32 cellular contexts compared by ENCODE assay signal in the genomic region with DNA sequence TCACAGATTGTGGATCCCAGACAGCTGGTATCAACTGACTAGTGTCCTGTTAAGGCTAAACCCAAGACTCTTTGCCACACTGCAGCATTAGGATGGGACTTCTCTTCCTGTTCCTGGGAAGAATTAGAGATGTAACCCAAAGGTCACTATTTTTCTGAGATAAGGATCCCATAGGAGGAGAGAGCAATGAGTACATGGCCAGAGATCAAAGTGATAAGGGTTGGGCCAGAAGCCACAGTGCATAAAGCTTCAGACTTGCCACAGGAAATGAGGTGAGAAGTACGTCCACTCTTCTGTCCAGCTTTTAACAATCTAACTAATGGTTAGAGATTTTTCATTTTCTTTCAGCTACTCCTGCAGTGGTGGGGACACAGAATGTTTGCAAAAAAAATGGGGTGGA. TPM values are rescaled to one million over a fixed set of nuclear protein-coding genes. Genes with fewer than 3 reads are reported as not detected.
DNase-seq lines count a peak whose midpoint lies in the region; ATAC-seq, FAIRE-seq and TF ChIP-seq lines count a peak whose summit lies in the region.
"Had no signal": no experiment of that assay in that cellular context is flagged by ENCODE, and none has a peak within 500 bp of the region (broad histone marks: within the 10 kb centered on the region; RNA-seq: fewer than 3 reads in every experiment).

A gene (plus strand): TSS at position 270 of the 400 bp plus-strand sequence. CDS start 267 bp downstream, outside the sequence.

- no peak within 1 kb of the TSS for H3K4me3 ChIP-seq in Caco-2 (ENCODE audit: low read depth, low read length)
- peak within 1 kb of the TSS in 2 of 4 donors; percentile 37 to 41 for H3K4me3 ChIP-seq in Peyer's patch
- no peak within 1 kb of the TSS for H3K4me3 ChIP-seq in mucosa of descending colon
- H3K4me3 ChIP-seq: A549; BLaER1 treated with 17β-estradiol and CSF1 and Interleukin-3, amounts not matched to agents 10 nM and 100 nM; K562; SK-N-MC had no signal

- peaks cover 25% of the 10 kb centered on the region for H3K4me1 Mint-ChIP-seq in Caco-2 (ENCODE audit: low read depth, unreplicated experiment)
- H3K4me1 Mint-ChIP-seq: CD4-positive, alpha-beta memory T cell had no signal

- TF ChIP-seq POLR2A in Peyer's patch (IDR thresholded peaks at IDR 0.05) (peak in 1 of 2 donors; percentile 34), H54 (IDR thresholded peaks at IDR 0.05; ENCODE audit: low read depth, low read length) (no peak)

- no peaks in the 10 kb centered on the region for H3K27me3 Mint-ChIP-seq in Caco-2 (ENCODE audit: insufficient read depth, unreplicated experiment)
- H3K27me3 Mint-ChIP-seq: CD4-positive, alpha-beta memory T cell had no signal

- DNase-seq in Caco-2 (peak; percentile 15 to 47), LoVo (ENCODE audit: low spot score) (peak; percentile 55), Peyer's patch (peak in 1 of 3 donors; percentile 57), mucosa of descending colon (peak in 1 of 3 donors; percentile 14), H54 (ENCODE audit: insufficient read length, low spot score) (no peak), RKO (ENCODE audit: low spot score) (no peak)
- DNase-seq: AML-193; CD4-positive, alpha-beta memory T cell; DMS 273 treated with DMSO at 0.1 percent for 48 hours; GOT3; NCI-H1048; NCI-H1417; NCI-H1694 treated with DMSO at 0.1 percent for 48 hours; NCI-H2081 treated with DMSO at 0.1 percent for 48 hours; NCI-H2171; NCI-H345; NCI-H524; NCI-H748 treated with DMSO at 0.1 percent for 48 hours; NK-92 treated with Interleukin-12 subunit alpha and Interleukin-12 subunit beta, amount 100 ng/mL, for 24 hours; SIG-M5; T-helper 9 cell had no signal

- H3K9me3 Mint-ChIP-seq in Caco-2 (ENCODE audit: unreplicated experiment) = no peaks in the 10 kb centered on the region
- H3K9me3 Mint-ChIP-seq: T-helper 1 cell treated with Interleukin-12 subunit alpha and Interleukin-12 subunit beta and Interleukin-4 antibody, amounts not matched to agents 30 μg/mL and 1 μg/mL, for 36 hours had no signal

- H3K27ac Mint-ChIP-seq in Caco-2 (ENCODE audit: unreplicated experiment) = peak within 1 kb of the TSS; percentile 77
- H3K27ac Mint-ChIP-seq: CD4-positive, alpha-beta memory T cell; T-helper 1 cell treated with Interleukin-12 subunit alpha and Interleukin-12 subunit beta and Interleukin-4 antibody, amounts not matched to agents 30 μg/mL and 1 μg/mL, for 36 hours had no signal

- H3K27me3 ChIP-seq in Caco-2 (replicated peaks; ENCODE audit: control insufficient read depth, insufficient read depth, low read length) (no peaks in the 10 kb centered on the region), Peyer's patch (no peaks in the 10 kb centered on the region)
- H3K27me3 ChIP-seq: BLaER1 treated with 17β-estradiol and CSF1 and Interleukin-3, amounts not matched to agents 10 nM and 100 nM had no signal

- H3K36me3 ChIP-seq in Caco-2 (ENCODE audit: control insufficient read depth, insufficient read depth, low read length) = no peaks in the 10 kb centered on the region
- H3K36me3 ChIP-seq in Peyer's patch = no peaks in the 10 kb centered on the region
- no peaks in the 10 kb centered on the region for H3K36me3 ChIP-seq in mucosa of descending colon (ENCODE audit: low read depth)
- H3K36me3 ChIP-seq: BLaER1 treated with 17β-estradiol and CSF1 and Interleukin-3, amounts not matched to agents 10 nM and 100 nM had no signal

- no TSS peak for BruUV-seq in Caco-2 (replicated peaks; lab: Mats Ljungman, UMichigan)

- TF ChIP-seq CTCF in Caco-2 (IDR thresholded peaks at IDR 0.05; ENCODE audit: insufficient read depth in 1 of 2, low read depth in 1 of 2, low read length in 1 of 2, severe bottlenecking in 1 of 2, unreplicated experiment in 1 of 2) (no peak), Peyer's patch (IDR thresholded peaks at IDR 0.05) (no peak), mucosa of descending colon (IDR thresholded peaks at IDR 0.05) (no peak)

- CTCF ChIA-PET in Caco-2 (lab: Charles Lee) = interaction anchor here (1.1 kb wide), 1 partner anchor 35 kb away, joined by 4 read pairs; no protein-coding TSS in a partner anchor

- intact Hi-C loops in Caco-2 (cut with micrococcal nuclease; ENCODE audit: unreplicated experiment) (no loop called here), mucosa of descending colon (cut with DNase I, micrococcal nuclease) (no loop called here)

- no peak for FAIRE-seq in H54 (lab: Jason Lieb, UNC)
- FAIRE-seq: A549, HTR-8/SVneo, K562 had no signal

- ATAC-seq in mucosa of descending colon (peak; percentile 88), GM18909 (IDR thresholded peaks at IDR 0.05; ENCODE audit: poor library complexity, unreplicated experiment) (no peak), HG02623 (IDR thresholded peaks at IDR 0.05; ENCODE audit: unreplicated experiment) (no peak)
- ATAC-seq: A549, HCT116, K562 had no signal

- H3K27ac ChIP-seq in Peyer's patch = peak within 1 kb of the TSS in 3 of 4 donors; percentile 35 to 67 (median 39)
- H3K27ac ChIP-seq: A549; BLaER1 treated with 17β-estradiol and CSF1 and Interleukin-3, amounts not matched to agents 10 nM and 100 nM; SK-N-MC had no signal

- H3K4me1 ChIP-seq in Caco-2 (peaks cover 16% of the 10 kb centered on the region), Peyer's patch (peaks cover 0 to 3% (median 0%) of the 10 kb centered on the region in 4 donors), mucosa of descending colon (ENCODE audit: low read depth) (no peaks in the 10 kb centered on the region)
- H3K4me1 ChIP-seq: A549; BLaER1 treated with 17β-estradiol and CSF1 and Interleukin-3, amounts not matched to agents 10 nM and 100 nM had no signal

- H3K36me3 Mint-ChIP-seq in Caco-2 (ENCODE audit: insufficient read depth, unreplicated experiment) = peaks cover 7% of the 10 kb centered on the region
- H3K36me3 Mint-ChIP-seq: CD4-positive, alpha-beta memory T cell had no signal

- H3K4me3 Mint-ChIP-seq in Caco-2 (ENCODE audit: unreplicated experiment) = peak within 1 kb of the TSS; percentile 73
- H3K4me3 Mint-ChIP-seq: CD4-positive, alpha-beta memory T cell; T-helper 1 cell treated with Interleukin-12 subunit alpha and Interleukin-12 subunit beta and Interleukin-4 antibody, amounts not matched to agents 30 μg/mL and 1 μg/mL, for 36 hours had no signal

- H3K9me3 ChIP-seq in Caco-2 (no peaks in the 10 kb centered on the region), Peyer's patch (no peaks in the 10 kb centered on the region), mucosa of descending colon (no peaks in the 10 kb centered on the region)
- H3K9me3 ChIP-seq: A549; BLaER1 treated with 17β-estradiol and CSF1 and Interleukin-3, amounts not matched to agents 10 nM and 100 nM had no signal

- POLR2A ChIA-PET in Caco-2 (lab: Charles Lee) = no interaction called here

RNA-seq across cellular contexts. Expression of the gene that starts here (rescaled TPM):
- 38.0 and 40.9 TPM in 2 replicates for total RNA-seq in Caco-2 (2022)
- total RNA-seq in Peyer's patch = 100 to 1,000 TPM in 1 of 4 donors, 10 to 100 TPM in 2, not detected in 1; 61.3 to 121 (median 71.3) TPM
- total RNA-seq in mucosa of descending colon = under 1 TPM in 2 of 3 donors, not detected in 1; 0.41 to 0.48 TPM
- total RNA-seq: CD4-positive, alpha-beta memory T cell; G401; K562; LHCN-M2 had no signal

Comparison
In these comparisons a context has a peak if more than half of its experiments do, and no peak if none do; other contexts are left out.
1. Peak in ATAC-seq in mucosa of descending colon; RNA of the gene not detected or under 1 TPM.
2. DNase-seq: peak in Caco-2 (2 of 2) and LoVo (single experiment); none in H54 (single experiment) and RKO (single experiment).